8 cellular contexts compared by ENCODE assay signal in the genomic region with DNA sequence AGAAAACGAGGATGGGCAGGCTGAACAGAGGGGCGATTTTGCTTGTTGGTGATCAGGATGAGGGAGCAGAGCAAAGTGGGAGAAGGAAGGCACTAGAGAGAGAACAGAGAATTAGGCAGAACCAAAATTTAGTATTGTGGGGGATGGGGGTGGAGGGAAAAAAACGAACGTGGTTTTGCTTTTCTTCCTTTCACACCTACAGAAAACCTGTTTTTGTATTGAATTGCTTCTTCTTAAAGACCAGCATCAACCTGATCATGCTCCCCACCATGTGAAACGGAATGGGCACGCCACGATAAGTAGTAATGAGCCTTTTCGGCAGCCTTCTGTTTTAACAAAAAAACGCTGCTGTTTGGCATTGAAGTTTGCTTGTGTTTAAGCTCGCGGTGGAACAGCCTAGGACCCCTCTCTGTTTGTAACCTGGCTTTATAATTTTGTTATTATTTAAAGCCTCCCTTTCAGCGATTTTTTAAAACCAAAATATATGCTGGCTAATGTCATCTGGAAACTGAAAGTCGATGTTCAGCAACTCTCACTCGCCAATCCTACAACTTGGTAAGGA. TPM values are rescaled to one million over a fixed set of nuclear protein-coding genes. Genes with fewer than 3 reads are reported as not detected.
DNase-seq lines count a peak whose midpoint lies in the region; ATAC-seq, FAIRE-seq and TF ChIP-seq lines count a peak whose summit lies in the region.

No MANE protein-coding gene starts in this region.

- H4K20me1 ChIP-seq in H1 (replicated peaks in 1 of 2; ENCODE audit: control insufficient read depth in 1 of 2, insufficient read depth in 2 of 2, low read length in 2 of 2) = no peaks in the 10 kb centered on the region

- CTCF ChIA-PET in activated CD8-positive, alpha-beta memory T cell treated with anti-CD3 and anti-CD28 coated beads, Interleukin-2, amount 10 ng/mL, durations not matched to agents 7 days and 5 days (lab: Charles Lee) = interaction anchor here (0.7 to 1.5 kb wide), 4 partner anchors 14 to 37 kb away, joined by 3 to 5 read pairs (median 4); partner anchors contain the start of gene ERCC4
- CTCF ChIA-PET in H1 (lab: Charles Lee; ENCODE audit: partially characterized antibody) = interaction anchor here (1.0 to 2.8 kb wide), 3 partner anchors 12 to 23 kb away, joined by 3 to 9 read pairs (median 3); no protein-coding TSS in a partner anchor

- peaks cover 15% of the 10 kb centered on the region for H3K27me3 Mint-ChIP-seq in activated CD8-positive, alpha-beta memory T cell treated with anti-CD3 and anti-CD28 coated beads, Interleukin-2, amount 10 ng/mL, durations not matched to agents 7 days and 5 days
- no peaks in the 10 kb centered on the region for H3K27me3 Mint-ChIP-seq in stimulated activated memory B cell treated with anti-CD40 and anti-IgM and Interleukin-4, amounts not matched to agents 10 μg/mL and 1 μg/mL and 100 μg/mL, for 72 hours

- no peak for TF ChIP-seq EP300 in H1 (IDR thresholded peaks at IDR 0.05; ENCODE audit: borderline replicate concordance in 1 of 2, low read depth in 2 of 2, low read length in 2 of 2)

- no peak overlapping the region for H4K8ac ChIP-seq in H1 (ENCODE audit: extremely low read depth, insufficient read depth, low read length)

- H2BK20ac ChIP-seq in H1 (ENCODE audit: low read length) = no peak overlapping the region

- no peak overlapping the region for H3K9ac ChIP-seq in H1 (replicated peaks in 1 of 4; ENCODE audit: extremely low read depth in 1 of 4, low read depth in 3 of 4, low read length in 3 of 4)

- H3K4me1 ChIP-seq in H1 (replicated peaks in 1 of 4; ENCODE audit: control insufficient read depth in 3 of 4, insufficient read depth in 4 of 4, low read length in 3 of 4) = peaks cover 0 to 6% (median 3%) of the 10 kb centered on the region in 4 experiments; a peak in 5 of 7 replicates

- H3K27ac ChIP-seq in H1 (ENCODE audit: low read depth, low read length) = no peak overlapping the region

- no peak for TF ChIP-seq RAD21 in H1 (IDR thresholded peaks at IDR 0.05 in 1 of 2, conservative IDR thresholded peaks at IDR 0.05 in 1 of 2; ENCODE audit: low read depth in 2 of 2, low read length in 2 of 2)

- peak overlapping the region; percentile 55 for H3K4me3 Mint-ChIP-seq in activated CD8-positive, alpha-beta memory T cell treated with anti-CD3 and anti-CD28 coated beads, Interleukin-2, amount 10 ng/mL, durations not matched to agents 7 days and 5 days
- peak overlapping the region; percentile 69 for H3K4me3 Mint-ChIP-seq in stimulated activated memory B cell treated with anti-CD40 and anti-IgM and Interleukin-4, amounts not matched to agents 10 μg/mL and 1 μg/mL and 100 μg/mL, for 72 hours

- H3K56ac ChIP-seq in H1 (replicated peaks; ENCODE audit: insufficient read length, low read depth, low read length) = no peak overlapping the region

- no peak for DNase-seq in activated CD8-positive, alpha-beta memory T cell treated with anti-CD3 and anti-CD28 coated beads, Interleukin-2, amount 10 ng/mL, durations not matched to agents 7 days and 5 days
- no peak for DNase-seq in activated CD8-positive, alpha-beta memory T cell treated with anti-CD3 and anti-CD28 coated beads, Interleukin-2, amount 50 U/mL, for 4 hours
- peak; percentile 2 for DNase-seq in NB4 (ENCODE audit: low read depth)
- no peak for DNase-seq in H1 (ENCODE audit: low read depth in 1 of 2, low spot score in 2 of 2)
- DNase-seq in NCI-H2107 (lab: John Stamatoyannopoulos, UW) = no peak

- no peak overlapping the region for H2BK12ac ChIP-seq in H1 (ENCODE audit: low read depth, low read length)

- TF ChIP-seq CTCF in NB4 (IDR thresholded peaks at IDR 0.05; ENCODE audit: low read depth, low read length) (no peak), H1 (IDR thresholded peaks at IDR 0.05; ENCODE audit: control extremely low read depth in 1 of 3, insufficient read depth in 1 of 3, low read depth in 1 of 3, low read length in 3 of 3) (no peak)

- H3K18ac ChIP-seq in H1 (ENCODE audit: extremely low read depth, low read length) = no peak overlapping the region

- H3K36me3 ChIP-seq in H1 (ENCODE audit: control insufficient read depth in 2 of 4, insufficient read depth in 4 of 4, low read length in 3 of 4) = no peaks in the 10 kb centered on the region

- TF ChIP-seq POLR2A in NB4 (IDR thresholded peaks at IDR 0.05; ENCODE audit: extremely low read depth, insufficient read length) (no peak), H1 (IDR thresholded peaks at IDR 0.05; ENCODE audit: control extremely low read depth in 1 of 2, low read depth in 2 of 2, low read length in 2 of 2) (no peak)

- H2BK120ac ChIP-seq in H1 (replicated peaks; ENCODE audit: low read depth, low read length) = no peak overlapping the region

- no peaks in the 10 kb centered on the region for H3K27me3 ChIP-seq in H1 (replicated peaks in 1 of 4; ENCODE audit: control insufficient read depth in 3 of 4, extremely low read depth in 1 of 4, insufficient read depth in 3 of 4, low read length in 3 of 4)

- H2AK5ac ChIP-seq in H1 (ENCODE audit: low read depth, low read length) = no peak overlapping the region

- no peak overlapping the region for H2BK15ac ChIP-seq in H1 (ENCODE audit: low read length)

- H3K23me2 ChIP-seq in H1 (ENCODE audit: low read depth, low read length) = no peaks in the 10 kb centered on the region

- no peak overlapping the region for H3K14ac ChIP-seq in H1 (ENCODE audit: insufficient read length)

- no peak overlapping the region for H3K4me2 ChIP-seq in H1 (ENCODE audit: insufficient read depth in 1 of 2, low read depth in 2 of 2, low read length in 2 of 2)

- H3K36me3 Mint-ChIP-seq in activated CD8-positive, alpha-beta memory T cell treated with anti-CD3 and anti-CD28 coated beads, Interleukin-2, amount 10 ng/mL, durations not matched to agents 7 days and 5 days = no peaks in the 10 kb centered on the region
- H3K36me3 Mint-ChIP-seq in stimulated activated memory B cell treated with anti-CD40 and anti-IgM and Interleukin-4, amounts not matched to agents 10 μg/mL and 1 μg/mL and 100 μg/mL, for 72 hours = no peaks in the 10 kb centered on the region

- no peaks in the 10 kb centered on the region for H3K9me3 Mint-ChIP-seq in activated CD8-positive, alpha-beta memory T cell treated with anti-CD3 and anti-CD28 coated beads, Interleukin-2, amount 10 ng/mL, durations not matched to agents 7 days and 5 days (ENCODE audit: low read depth)
- H3K9me3 Mint-ChIP-seq in stimulated activated memory B cell treated with anti-CD40 and anti-IgM and Interleukin-4, amounts not matched to agents 10 μg/mL and 1 μg/mL and 100 μg/mL, for 72 hours = no peaks in the 10 kb centered on the region

- H4K5ac ChIP-seq in H1 (ENCODE audit: insufficient read length, low read depth, low read length) = no peak overlapping the region

- H3K4me1 Mint-ChIP-seq in activated CD8-positive, alpha-beta memory T cell treated with anti-CD3 and anti-CD28 coated beads, Interleukin-2, amount 10 ng/mL, durations not matched to agents 7 days and 5 days = peaks cover 18% of the 10 kb centered on the region
- peaks cover 29% of the 10 kb centered on the region for H3K4me1 Mint-ChIP-seq in stimulated activated memory B cell treated with anti-CD40 and anti-IgM and Interleukin-4, amounts not matched to agents 10 μg/mL and 1 μg/mL and 100 μg/mL, for 72 hours

- no peaks in the 10 kb centered on the region for H3K79me1 ChIP-seq in H1 (ENCODE audit: low read depth, low read length)

- WGBS in H1 (ENCODE audit: extremely low coverage in 1 of 2, insufficient coverage in 1 of 2, insufficient read length in 1 of 2, insufficient replicate concordance in 2 of 2, low coverage in 1 of 2, low lambda C conversion rate in 2 of 2, missing lambda C conversion rate in 1 of 2), 2 experiments = 88% methylated on average over 14 of the region's 14 CpGs; no CpG with 5 or more reads in 1 of the 2 experiments

- no peak for FAIRE-seq in H1 (lab: Jason Lieb, UNC)

- no peak overlapping the region for H2BK5ac ChIP-seq in H1 (ENCODE audit: low read depth, low read length)

- POLR2A ChIA-PET in H1 (lab: Charles Lee; ENCODE audit: partially characterized antibody) = no interaction called here

- no peak overlapping the region for H3K4ac ChIP-seq in H1 (replicated peaks; ENCODE audit: insufficient read length, low read depth, low read length)

- no peak overlapping the region for H3K23ac ChIP-seq in H1 (ENCODE audit: insufficient read length)

- H3K79me2 ChIP-seq in H1 (ENCODE audit: control insufficient read depth in 1 of 2, insufficient read depth in 2 of 2, low read length in 2 of 2) = no peaks in the 10 kb centered on the region

- H3K27ac Mint-ChIP-seq in activated CD8-positive, alpha-beta memory T cell treated with anti-CD3 and anti-CD28 coated beads, Interleukin-2, amount 10 ng/mL, durations not matched to agents 7 days and 5 days = peak overlapping the region; percentile 45
- H3K27ac Mint-ChIP-seq in stimulated activated memory B cell treated with anti-CD40 and anti-IgM and Interleukin-4, amounts not matched to agents 10 μg/mL and 1 μg/mL and 100 μg/mL, for 72 hours = peak overlapping the region; percentile 69

- peak; percentile 25 for ATAC-seq in activated CD8-positive, alpha-beta memory T cell treated with anti-CD3 and anti-CD28 coated beads, Interleukin-2, amount 10 ng/mL, durations not matched to agents 7 days and 5 days
- peak; percentile 5 for ATAC-seq in stimulated activated memory B cell treated with anti-CD40 and anti-IgM and Interleukin-4, amounts not matched to agents 10 μg/mL and 1 μg/mL and 100 μg/mL, for 72 hours
- ATAC-seq in HG03521 (IDR thresholded peaks at IDR 0.05; ENCODE audit: unreplicated experiment) (no peak), HG02759 (IDR thresholded peaks at IDR 0.05; ENCODE audit: unreplicated experiment) (no peak)

- peak overlapping the region; percentile 88 for H2AFZ ChIP-seq in H1 (ENCODE audit: low read length)

- H3K4me3 ChIP-seq in NB4 (ENCODE audit: low read depth, low read length) (peak overlapping the region; percentile 6), H1 (ENCODE audit: extremely low read depth in 1 of 4, insufficient read depth in 2 of 4, low read depth in 3 of 4, low read length in 4 of 4) (no peak overlapping the region)

- no peak overlapping the region for H4K91ac ChIP-seq in H1 (replicated peaks; ENCODE audit: insufficient read length, low read length)

- no peaks in the 10 kb centered on the region for H3K9me3 ChIP-seq in H1 (ENCODE audit: insufficient read depth in 2 of 2, low read depth in 1 of 2, low read length in 1 of 2)

TF ChIP-seq in H1, 55 proteins besides CTCF, POLR2A, EP300 and RAD21 (continues in another document):
- no peak for TF ChIP-seq EGR1 (IDR thresholded peaks at IDR 0.05; ENCODE audit: borderline replicate concordance, low read depth, low read length)

RNA-seq across cellular contexts. Expression of gene ERCC4, which starts 36.8 kb away (rescaled TPM):
- total RNA-seq in activated CD8-positive, alpha-beta memory T cell treated with anti-CD3 and anti-CD28 coated beads, Interleukin-2, amount 10 ng/mL, durations not matched to agents 7 days and 5 days = 10 to 100 TPM; 12.6 to 13.1 TPM
- total RNA-seq in H1 (2021; fragmentation: NEBNext Ultra II Directional; extraction: Animal tissue kit (Norgen Biotek cat#: 25700)) = 13.0 and 13.2 TPM in 2 replicates
- polyA plus RNA-seq in H1 (2011; rRNA removed) = 1.5 and 1.6 TPM in 2 replicates
- 2.5 TPM for polyA plus RNA-seq in H1 (2011; cell fraction: cytosol; rRNA removed)
- polyA plus RNA-seq in H1 (2011; cell fraction: nucleus; rRNA removed) = 2.5 TPM
- polyA plus RNA-seq in H1 (2012, experiment 1 of 2) = 3.9 to 9.9 TPM (median 5.4 TPM) in 4 replicates
- 1.2 TPM for polyA plus RNA-seq in H1 (2012, experiment 2 of 2)
- polyA plus RNA-seq in H1 (2013, experiment 1 of 2) = 3.6 TPM
- polyA plus RNA-seq in H1 (2013, experiment 2 of 2) = 4.0 TPM
- 11.1 and 22.7 TPM in 2 replicates for polyA minus RNA-seq in H1 (2011; rRNA and poly(A)+ RNA removed)
- 15.8 TPM for polyA minus RNA-seq in H1 (2011; cell fraction: cytosol; rRNA and poly(A)+ RNA removed)
- 10.7 TPM for polyA minus RNA-seq in H1 (2011; cell fraction: nucleus; rRNA and poly(A)+ RNA removed)

Comparison
In these comparisons a context has a peak if more than half of its experiments do, and no peak if none do; other contexts are left out.
1. ATAC-seq: peak in activated CD8-positive, alpha-beta memory T cell treated with anti-CD3 and anti-CD28 coated beads, Interleukin-2, amount 10 ng/mL, durations not matched to agents 7 days and 5 days (single experiment) and stimulated activated memory B cell treated with anti-CD40 and anti-IgM and Interleukin-4, amounts not matched to agents 10 μg/mL and 1 μg/mL and 100 μg/mL, for 72 hours (single experiment); none in HG03521 (single experiment) and HG02759 (single experiment).